In the genomic region with DNA sequence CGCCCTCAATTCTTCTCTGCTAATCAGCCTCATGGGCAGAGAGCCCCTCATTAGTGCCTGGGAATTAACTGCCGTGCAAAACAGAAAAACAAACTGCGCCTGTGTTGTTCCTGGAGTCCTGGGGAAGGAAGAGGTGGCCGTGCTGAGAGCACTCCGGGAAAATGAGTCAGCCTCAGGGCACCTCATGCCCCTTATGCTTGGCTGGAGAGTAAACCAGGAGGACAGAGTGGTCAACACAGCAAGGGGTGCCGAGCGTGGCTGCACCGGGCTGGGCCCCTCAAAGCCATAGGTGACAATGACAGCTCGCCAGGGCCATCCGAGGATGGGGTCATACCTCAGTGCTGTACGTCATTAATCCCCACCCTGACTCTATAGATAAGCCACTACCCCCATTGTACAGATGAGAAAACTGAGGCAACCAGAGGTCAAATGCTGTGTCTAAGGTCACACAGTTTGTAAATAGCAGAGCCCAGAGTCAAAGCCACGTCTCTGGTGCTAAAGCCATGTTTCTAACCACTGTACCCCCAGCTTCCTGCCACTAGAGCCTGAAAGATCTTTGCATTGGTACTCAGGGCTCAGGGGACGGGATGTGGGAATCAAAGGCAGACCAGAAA, we compare ENCODE assay signal across 28 cellular contexts.
"Had no signal": no experiment of that assay in that cellular context is flagged by ENCODE, and none has a peak within 500 bp of the region (broad histone marks: within the 10 kb centered on the region; RNA-seq: fewer than 3 reads in every experiment).

No MANE protein-coding gene starts in this region.

- DNase-seq: natural killer cell; occipital lobe; ovary; posterior cingulate gyrus; psoas muscle; right cardiac atrium; right lobe of liver; spleen; stimulated activated CD4-positive, alpha-beta T cell treated with anti-CD3 and anti-CD28 coated beads, Interleukin-12 subunit alpha, Interleukin-12 subunit beta, amount 100 ng/mL, for 4 hours; stimulated activated CD4-positive, alpha-beta T cell treated with anti-CD3 and anti-CD28 coated beads, Interleukin-1b, Interleukin-23, amount 100 ng/mL, for 48 hours; stimulated activated CD4-positive, alpha-beta T cell treated with anti-CD3 and anti-CD28 coated beads, Interleukin-4, amount 100 ng/mL, for 1 hour; stimulated activated CD4-positive, alpha-beta T cell treated with anti-CD3 and anti-CD28 coated beads, Interleukin-4, amount 100 ng/mL, for 4 hours; stimulated activated CD8-positive, alpha-beta memory T cell treated with anti-CD3 and anti-CD28 coated beads, Interleukin-4, amount 100 ng/mL, for 48 hours; stimulated activated naive CD4-positive, alpha-beta T cell; stimulated activated naive CD8-positive, alpha-beta T cell treated with anti-CD3 and anti-CD28 coated beads, Interleukin-15, amount 100 ng/mL, for 72 hours; stimulated activated naive CD8-positive, alpha-beta T cell treated with anti-CD3 and anti-CD28 coated beads, Interleukin-15, Interleukin-2, amounts not matched to agents 100 U/mL and 50 U/mL, for 24 hours; substantia nigra; testis; tibial artery; transverse colon; upper lobe of right lung; uterus had no signal

- H3K36me3 ChIP-seq: neural progenitor cell, ovary, right lobe of liver, spleen, suprapubic skin, tibial artery, transverse colon, upper lobe of right lung, uterus had no signal

- ATAC-seq: natural killer cell; psoas muscle; right cardiac atrium; right lobe of liver; stimulated activated memory B cell treated with anti-CD40 and anti-IgM and Interleukin-4, amounts not matched to agents 10 μg/mL and 1 μg/mL and 100 μg/mL, for 72 hours; stimulated activated naive CD8-positive, alpha-beta T cell treated with anti-CD3 and anti-CD28 coated beads, Interleukin-15, amount 100 ng/mL, for 72 hours; stimulated activated naive CD8-positive, alpha-beta T cell treated with anti-CD3 and anti-CD28 coated beads, Interleukin-15, Interleukin-2, amounts not matched to agents 100 U/mL and 50 U/mL, for 24 hours; upper lobe of right lung had no signal

- H3K27me3 ChIP-seq: neural progenitor cell, ovary, right lobe of liver, spleen, suprapubic skin, testis, tibial artery, transverse colon, uterus had no signal

- H2AFZ ChIP-seq: neural progenitor cell, parathyroid adenoma had no signal

- H3K9ac ChIP-seq: neural progenitor cell, parathyroid adenoma had no signal

- H3K4me3 ChIP-seq: neural progenitor cell, ovary, psoas muscle, right lobe of liver, skin epidermis, smooth muscle cell, spleen, suprapubic skin, testis, tibial artery, transverse colon, upper lobe of right lung, uterus had no signal

- H3K9me3 ChIP-seq: ovary, psoas muscle, right lobe of liver, spleen, suprapubic skin, testis, transverse colon, upper lobe of right lung, uterus had no signal

- H3K27ac ChIP-seq: neural progenitor cell, ovary, parathyroid adenoma, psoas muscle, right lobe of liver, skin epidermis, spleen, suprapubic skin, testis, tibial artery, transverse colon, upper lobe of right lung, uterus had no signal

- H3K4me1 ChIP-seq: parathyroid adenoma, psoas muscle, right lobe of liver, spleen, suprapubic skin, testis, tibial artery, transverse colon, upper lobe of right lung, uterus had no signal

- H3K4me2 ChIP-seq: neural progenitor cell, smooth muscle cell had no signal
